2 cellular contexts compared by ENCODE assay signal in the genomic region with DNA sequence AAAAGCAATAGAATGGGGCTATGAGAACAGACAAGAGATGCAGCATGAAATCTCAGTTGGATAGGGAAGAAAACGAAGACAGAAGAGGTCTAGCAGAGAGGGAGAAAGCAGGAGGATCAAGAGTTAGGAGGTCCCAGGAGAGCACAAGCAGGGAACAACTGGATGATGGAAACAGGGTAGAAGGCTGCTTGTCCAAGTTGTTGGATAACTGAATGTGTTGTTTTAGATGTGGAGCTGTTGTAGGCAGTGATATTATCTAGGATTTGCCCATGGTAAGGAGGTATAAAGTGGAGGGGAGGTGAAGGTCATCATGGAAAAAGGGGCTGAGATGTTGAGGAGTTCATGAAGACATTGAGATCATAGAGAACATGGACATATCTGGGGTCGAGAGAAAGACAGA.
TF ChIP-seq lines count a peak whose summit lies in the region.

No MANE protein-coding gene starts in this region.

TF ChIP-seq in IMR-90, 13 proteins besides CTCF, POLR2A, EP300 and RAD21:
- TF ChIP-seq USF2 (IDR thresholded peaks at IDR 0.05; ENCODE audit: low read depth, low read length) (no peak), RFX5 (IDR thresholded peaks at IDR 0.05; ENCODE audit: low read depth, low read length) (no peak), BHLHE40 (IDR thresholded peaks at IDR 0.05; ENCODE audit: low read depth, low read length) (no peak), FOS (IDR thresholded peaks at IDR 0.05; ENCODE audit: low read depth, low read length) (no peak), MAZ (IDR thresholded peaks at IDR 0.05; ENCODE audit: borderline replicate concordance, low read depth, low read length) (no peak), SMC3 (IDR thresholded peaks at IDR 0.05; ENCODE audit: low read depth, low read length) (no peak), RCOR1 (IDR thresholded peaks at IDR 0.05; ENCODE audit: insufficient replicate concordance, low read length) (no peak), CHD1 (IDR thresholded peaks at IDR 0.05; ENCODE audit: low read depth, low read length) (no peak), MXI1 (IDR thresholded peaks at IDR 0.05; ENCODE audit: borderline replicate concordance, low read depth, low read length) (no peak), MAFK (IDR thresholded peaks at IDR 0.05; ENCODE audit: low read depth, low read length) (no peak), CEBPB (IDR thresholded peaks at IDR 0.05; ENCODE audit: low read depth, low read length) (no peak), NFE2L2 (IDR thresholded peaks at IDR 0.05; ENCODE audit: low read depth, low read length) (no peak)
- TF ChIP-seq, protein P1, sequence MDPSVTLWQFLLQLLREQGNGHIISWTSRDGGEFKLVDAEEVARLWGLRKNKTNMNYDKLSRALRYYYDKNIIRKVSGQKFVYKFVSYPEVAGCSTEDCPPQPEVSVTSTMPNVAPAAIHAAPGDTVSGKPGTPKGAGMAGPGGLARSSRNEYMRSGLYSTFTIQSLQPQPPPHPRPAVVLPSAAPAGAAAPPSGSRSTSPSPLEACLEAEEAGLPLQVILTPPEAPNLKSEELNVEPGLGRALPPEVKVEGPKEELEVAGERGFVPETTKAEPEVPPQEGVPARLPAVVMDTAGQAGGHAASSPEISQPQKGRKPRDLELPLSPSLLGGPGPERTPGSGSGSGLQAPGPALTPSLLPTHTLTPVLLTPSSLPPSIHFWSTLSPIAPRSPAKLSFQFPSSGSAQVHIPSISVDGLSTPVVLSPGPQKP (IDR thresholded peaks at IDR 0.05; ENCODE audit: borderline replicate concordance, low read depth, low read length) = no peak

TF ChIP-seq in GM12878, 131 proteins besides CTCF, POLR2A, EP300 and RAD21:
- TF ChIP-seq MTA2 (IDR thresholded peaks at IDR 0.05; ENCODE audit: low read depth) (no peak), HDGF (IDR thresholded peaks at IDR 0.05) (peak; percentile 58; the same call in 1 of the 2 replicates)
